ENCODE assay signal across 20 cellular contexts in the genomic region with DNA sequence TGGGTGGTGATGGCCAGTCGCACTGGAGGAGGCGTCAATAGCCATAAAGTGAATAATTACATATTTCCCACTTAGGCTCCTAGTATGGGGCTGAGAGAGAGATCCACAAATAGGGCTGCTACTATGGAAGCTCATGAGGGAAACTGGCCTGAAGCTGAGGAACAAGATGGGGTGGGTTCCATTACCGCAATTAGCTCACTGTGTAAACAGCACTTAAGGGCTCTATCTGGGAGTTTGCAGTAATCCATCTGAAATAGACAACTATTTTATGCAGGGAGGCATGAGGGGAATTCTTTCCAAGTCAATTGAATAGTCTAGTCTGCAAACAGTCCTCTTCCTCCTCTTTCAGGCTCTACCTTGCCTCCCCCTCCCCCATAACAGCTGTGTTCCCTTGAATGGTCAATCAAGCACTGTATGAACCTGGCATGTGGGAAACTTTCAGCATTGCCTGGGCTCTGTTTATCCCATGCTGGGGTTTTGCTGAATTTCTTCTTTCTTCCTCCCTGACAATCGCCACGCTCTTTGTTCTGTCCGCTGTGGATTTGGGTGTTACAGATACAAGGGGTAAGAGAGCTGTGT. TPM values are rescaled to one million over a fixed set of nuclear protein-coding genes. Genes with fewer than 3 reads are reported as not detected.
DNase-seq lines count a peak whose midpoint lies in the region; ATAC-seq and TF ChIP-seq lines count a peak whose summit lies in the region.
"Had no signal": no experiment of that assay in that cellular context is flagged by ENCODE, and none has a peak within 500 bp of the region (broad histone marks: within the 10 kb centered on the region; RNA-seq: fewer than 3 reads in every experiment).

No MANE protein-coding gene starts in this region.

- DNase-seq in DMS53 (lab: John Stamatoyannopoulos, UW) = peak; percentile 65
- DNase-seq in NCI-H1417 treated with DMSO at 0.1 percent for 48 hours (lab: John Stamatoyannopoulos, UW) = peak; percentile 90
- peak; percentile 98 for DNase-seq in NCI-H748 (lab: John Stamatoyannopoulos, UW; ENCODE audit: unreplicated experiment)
- no peak for DNase-seq in mucosa of descending colon
- DNase-seq in activated T-cell treated with anti-CD3 and anti-CD28 coated beads, Interleukin-2, amount 50 U/mL, for 4 hours = no peak
- DNase-seq in activated CD8-positive, alpha-beta T cell treated with anti-CD3 and anti-CD28 coated beads, Interleukin-2, amount 10 ng/mL, durations not matched to agents 7 days and 5 days = no peak
- no peak for DNase-seq in GM03348 (ENCODE audit: low spot score)
- DNase-seq: activated B cell treated with CpG ODN at 0.5 μM for 24 hours; activated effector memory CD4-positive, alpha-beta T cell treated with Interleukin-2 at 50 U/mL for 16 hours; DND-41; dorsolateral prefrontal cortex; MG63; NCI-H446; SIG-M5; stimulated activated CD4-positive, alpha-beta T cell treated with anti-CD3 and anti-CD28 coated beads, Interleukin-2, amount 100 ng/mL, for 24 hours; upper lobe of left lung had no signal

- ATAC-seq in mucosa of descending colon (peak; percentile 25), GM21737 (IDR thresholded peaks at IDR 0.05; ENCODE audit: unreplicated experiment) (no peak)
- ATAC-seq in activated T-cell treated with anti-CD3 and anti-CD28 coated beads, Interleukin-2, amount 50 U/mL, for 4 hours = no peak
- ATAC-seq in activated CD8-positive, alpha-beta T cell treated with anti-CD3 and anti-CD28 coated beads, Interleukin-2, amount 10 ng/mL, durations not matched to agents 7 days and 5 days = no peak
- ATAC-seq: esophagus mucosa, gastroesophageal sphincter had no signal

- H3K4me3 Mint-ChIP-seq in activated T-cell treated with anti-CD3 and anti-CD28 coated beads, Interleukin-2, amount 50 U/mL, for 4 hours = no peak overlapping the region
- H3K4me3 Mint-ChIP-seq in activated CD8-positive, alpha-beta T cell treated with anti-CD3 and anti-CD28 coated beads, Interleukin-2, amount 10 ng/mL, durations not matched to agents 7 days and 5 days = no peak overlapping the region
- H3K4me3 Mint-ChIP-seq: activated B cell treated with CpG ODN at 0.5 μM for 24 hours; stimulated activated naive CD8-positive, alpha-beta T cell treated with anti-CD3 and anti-CD28 coated beads, Interleukin-15, Interleukin-2, amounts not matched to agents 100 ng/mL and 50 ng/mL, for 24 hours had no signal

- no peaks in the 10 kb centered on the region for H3K4me1 ChIP-seq in mucosa of descending colon (ENCODE audit: low read depth)
- H3K4me1 ChIP-seq: upper lobe of left lung had no signal

- no peaks in the 10 kb centered on the region for H3K9me3 ChIP-seq in mucosa of descending colon
- H3K9me3 ChIP-seq: MG63, upper lobe of left lung had no signal

- H3K27ac Mint-ChIP-seq in activated CD8-positive, alpha-beta T cell treated with anti-CD3 and anti-CD28 coated beads, Interleukin-2, amount 10 ng/mL, durations not matched to agents 7 days and 5 days = no peak overlapping the region
- H3K27ac Mint-ChIP-seq: activated B cell treated with CpG ODN at 0.5 μM for 24 hours; stimulated activated naive CD8-positive, alpha-beta T cell treated with anti-CD3 and anti-CD28 coated beads, Interleukin-15, Interleukin-2, amounts not matched to agents 100 ng/mL and 50 ng/mL, for 24 hours had no signal

- H3K4me3 ChIP-seq in mucosa of descending colon = no peak overlapping the region
- H3K4me3 ChIP-seq: dorsolateral prefrontal cortex, gastroesophageal sphincter, MG63, upper lobe of left lung had no signal

- H3K36me3 Mint-ChIP-seq in activated T-cell treated with anti-CD3 and anti-CD28 coated beads, Interleukin-2, amount 50 U/mL, for 4 hours (ENCODE audit: insufficient read depth) = no peaks in the 10 kb centered on the region
- no peaks in the 10 kb centered on the region for H3K36me3 Mint-ChIP-seq in activated CD8-positive, alpha-beta T cell treated with anti-CD3 and anti-CD28 coated beads, Interleukin-2, amount 10 ng/mL, durations not matched to agents 7 days and 5 days (ENCODE audit: low read depth)

- peaks cover 3% of the 10 kb centered on the region for H3K27me3 Mint-ChIP-seq in activated T-cell treated with anti-CD3 and anti-CD28 coated beads, Interleukin-2, amount 50 U/mL, for 4 hours (ENCODE audit: low read depth)
- peaks cover 3% of the 10 kb centered on the region for H3K27me3 Mint-ChIP-seq in activated CD8-positive, alpha-beta T cell treated with anti-CD3 and anti-CD28 coated beads, Interleukin-2, amount 10 ng/mL, durations not matched to agents 7 days and 5 days (ENCODE audit: low read depth)
- H3K27me3 Mint-ChIP-seq: activated B cell treated with CpG ODN at 0.5 μM for 24 hours had no signal

- no peak for TF ChIP-seq CTCF in mucosa of descending colon (IDR thresholded peaks at IDR 0.05)

- H3K9me3 Mint-ChIP-seq in activated T-cell treated with anti-CD3 and anti-CD28 coated beads, Interleukin-2, amount 50 U/mL, for 4 hours = no peaks in the 10 kb centered on the region
- H3K9me3 Mint-ChIP-seq in activated CD8-positive, alpha-beta T cell treated with anti-CD3 and anti-CD28 coated beads, Interleukin-2, amount 10 ng/mL, durations not matched to agents 7 days and 5 days (ENCODE audit: insufficient read depth) = no peaks in the 10 kb centered on the region
- H3K9me3 Mint-ChIP-seq: activated B cell treated with CpG ODN at 0.5 μM for 24 hours; stimulated activated naive CD8-positive, alpha-beta T cell treated with anti-CD3 and anti-CD28 coated beads, Interleukin-15, Interleukin-2, amounts not matched to agents 100 ng/mL and 50 ng/mL, for 24 hours had no signal

- POLR2A ChIA-PET in activated CD8-positive, alpha-beta T cell treated with anti-CD3 and anti-CD28 coated beads, Interleukin-2, amount 10 ng/mL, durations not matched to agents 7 days and 5 days (lab: Charles Lee) = no interaction called here

- intact Hi-C loops in mucosa of descending colon (cut with DNase I, micrococcal nuclease) = no loop called here

- CTCF ChIA-PET in activated CD8-positive, alpha-beta T cell treated with anti-CD3 and anti-CD28 coated beads, Interleukin-2, amount 10 ng/mL, durations not matched to agents 7 days and 5 days (lab: Charles Lee) = no interaction called here

- no peaks in the 10 kb centered on the region for H3K36me3 ChIP-seq in mucosa of descending colon (ENCODE audit: low read depth)
- H3K36me3 ChIP-seq: gastroesophageal sphincter, MG63, upper lobe of left lung had no signal

- no peaks in the 10 kb centered on the region for H3K4me1 Mint-ChIP-seq in activated T-cell treated with anti-CD3 and anti-CD28 coated beads, Interleukin-2, amount 50 U/mL, for 4 hours (ENCODE audit: low read depth)
- H3K4me1 Mint-ChIP-seq in activated CD8-positive, alpha-beta T cell treated with anti-CD3 and anti-CD28 coated beads, Interleukin-2, amount 10 ng/mL, durations not matched to agents 7 days and 5 days (ENCODE audit: low read depth) = no peaks in the 10 kb centered on the region
- H3K4me1 Mint-ChIP-seq: activated B cell treated with CpG ODN at 0.5 μM for 24 hours had no signal

RNA-seq across cellular contexts. Expression of gene MAF, which starts 56.1 kb away (rescaled TPM):
- 10 to 100 TPM; 17.7 to 48.1 (median 25.1) TPM for total RNA-seq in mucosa of descending colon
- total RNA-seq in activated T-cell treated with anti-CD3 and anti-CD28 coated beads, Interleukin-2, amount 50 U/mL, for 4 hours = 100 to 1,000 TPM in 2 of 3 donors, 10 to 100 TPM in 1; 71.5 to 148 (median 141) TPM
- 1 to 10 TPM; 4.3 to 4.6 TPM for total RNA-seq in activated CD8-positive, alpha-beta T cell treated with anti-CD3 and anti-CD28 coated beads, Interleukin-2, amount 10 ng/mL, durations not matched to agents 7 days and 5 days

Comparison
In these comparisons a context has a peak if more than half of its experiments do, and no peak if none do; other contexts are left out.
1. DNase-seq: peak in DMS53 (single experiment), NCI-H1417 treated with DMSO at 0.1 percent for 48 hours (single experiment) and NCI-H748 (single experiment); none in mucosa of descending colon (0 of 3), activated T-cell treated with anti-CD3 and anti-CD28 coated beads, Interleukin-2, amount 50 U/mL, for 4 hours (single experiment), activated CD8-positive, alpha-beta T cell treated with anti-CD3 and anti-CD28 coated beads, Interleukin-2, amount 10 ng/mL, durations not matched to agents 7 days and 5 days (single experiment) and GM03348 (single experiment).